ENCODE assay signal across 25 cellular contexts in genomic region chr18:78813898-78814297, GRCh38.
"Had no signal": no experiment of that assay in that cellular context is flagged by ENCODE, and none has a peak within 500 bp of the region (broad histone marks: within the 10 kb centered on the region; RNA-seq: fewer than 3 reads in every experiment).

No MANE protein-coding gene starts in this region.

- H3K4me3 ChIP-seq: cardiac muscle cell, heart right ventricle, left ventricle myocardium inferior, testis, upper lobe of right lung had no signal

- H3K4me3 Mint-ChIP-seq: dendritic cell treated with granulocyte-macrophage colony-stimulating factor and Interleukin-4, amounts not matched to agents 40 ng/mL and 50 ng/mL, for 4 days; effector memory CD8-positive, alpha-beta T cell; immature natural killer cell; memory B cell; stimulated activated memory B cell treated with anti-CD40 and anti-IgM and Interleukin-4, amounts not matched to agents 10 μg/mL and 1 μg/mL and 100 μg/mL, for 72 hours; stimulated activated naive CD8-positive, alpha-beta T cell treated with anti-CD3 and anti-CD28 coated beads, Interleukin-15, amount 100 ng/mL, for 72 hours had no signal

- H3K27ac Mint-ChIP-seq: dendritic cell treated with granulocyte-macrophage colony-stimulating factor and Interleukin-4, amounts not matched to agents 40 ng/mL and 50 ng/mL, for 4 days; effector memory CD8-positive, alpha-beta T cell; immature natural killer cell; memory B cell; nephron; stimulated activated memory B cell treated with anti-CD40 and anti-IgM and Interleukin-4, amounts not matched to agents 10 μg/mL and 1 μg/mL and 100 μg/mL, for 72 hours; stimulated activated naive CD8-positive, alpha-beta T cell treated with anti-CD3 and anti-CD28 coated beads, Interleukin-15, amount 100 ng/mL, for 72 hours had no signal

- DNase-seq: cerebellar nuclear complex; effector memory CD8-positive, alpha-beta T cell; erythroblast; foreskin keratinocyte; heart right ventricle; immature natural killer cell; kidney; left cardiac atrium; left ventricle myocardium inferior; lower lobe of right lung; midbrain; right cardiac atrium; stimulated activated CD4-positive, alpha-beta T cell treated with anti-CD3 and anti-CD28 coated beads, Interleukin-15, amount 100 ng/mL, for 24 hours; stimulated activated CD4-positive, alpha-beta T cell treated with anti-CD3 and anti-CD28 coated beads, Interleukin-1b, Interleukin-23, amount 100 ng/mL, for 48 hours; stimulated activated CD4-positive, alpha-beta T cell treated with anti-CD3 and anti-CD28 coated beads, Interleukin-4, amount 100 ng/mL, for 24 hours; stimulated activated naive CD8-positive, alpha-beta T cell treated with anti-CD3 and anti-CD28 coated beads, Interleukin-15, amount 100 ng/mL, for 72 hours; testis; upper lobe of right lung had no signal

- H3K36me3 ChIP-seq: cardiac muscle cell, heart right ventricle, left ventricle myocardium inferior, lower lobe of right lung, neutrophil, tibial nerve, upper lobe of right lung had no signal

- H3K4me1 Mint-ChIP-seq: immature natural killer cell; memory B cell; stimulated activated memory B cell treated with anti-CD40 and anti-IgM and Interleukin-4, amounts not matched to agents 10 μg/mL and 1 μg/mL and 100 μg/mL, for 72 hours; stimulated activated naive CD8-positive, alpha-beta T cell treated with anti-CD3 and anti-CD28 coated beads, Interleukin-15, amount 100 ng/mL, for 72 hours had no signal

- H3K9me3 ChIP-seq: heart right ventricle, left ventricle myocardium inferior, lower lobe of right lung, neutrophil, testis, tibial nerve, upper lobe of right lung had no signal

- H3K27me3 ChIP-seq: cardiac muscle cell, foreskin keratinocyte, testis had no signal

- H3K36me3 Mint-ChIP-seq: immature natural killer cell; memory B cell; stimulated activated memory B cell treated with anti-CD40 and anti-IgM and Interleukin-4, amounts not matched to agents 10 μg/mL and 1 μg/mL and 100 μg/mL, for 72 hours had no signal

- H3K27ac ChIP-seq: cardiac muscle cell, foreskin keratinocyte, heart right ventricle, left ventricle myocardium inferior, lower lobe of right lung, neutrophil, testis, tibial nerve, upper lobe of right lung had no signal

- H3K4me1 ChIP-seq: foreskin keratinocyte, heart right ventricle, left ventricle myocardium inferior, lower lobe of right lung, testis, upper lobe of right lung had no signal

- ATAC-seq: effector memory CD8-positive, alpha-beta T cell; foreskin keratinocyte; heart right ventricle; left cardiac atrium; stimulated activated memory B cell treated with anti-CD40 and anti-IgM and Interleukin-4, amounts not matched to agents 10 μg/mL and 1 μg/mL and 100 μg/mL, for 72 hours; stimulated activated naive CD8-positive, alpha-beta T cell treated with anti-CD3 and anti-CD28 coated beads, Interleukin-15, amount 100 ng/mL, for 72 hours had no signal
